ENCODE assay signal across 7 cellular contexts in the genomic region with DNA sequence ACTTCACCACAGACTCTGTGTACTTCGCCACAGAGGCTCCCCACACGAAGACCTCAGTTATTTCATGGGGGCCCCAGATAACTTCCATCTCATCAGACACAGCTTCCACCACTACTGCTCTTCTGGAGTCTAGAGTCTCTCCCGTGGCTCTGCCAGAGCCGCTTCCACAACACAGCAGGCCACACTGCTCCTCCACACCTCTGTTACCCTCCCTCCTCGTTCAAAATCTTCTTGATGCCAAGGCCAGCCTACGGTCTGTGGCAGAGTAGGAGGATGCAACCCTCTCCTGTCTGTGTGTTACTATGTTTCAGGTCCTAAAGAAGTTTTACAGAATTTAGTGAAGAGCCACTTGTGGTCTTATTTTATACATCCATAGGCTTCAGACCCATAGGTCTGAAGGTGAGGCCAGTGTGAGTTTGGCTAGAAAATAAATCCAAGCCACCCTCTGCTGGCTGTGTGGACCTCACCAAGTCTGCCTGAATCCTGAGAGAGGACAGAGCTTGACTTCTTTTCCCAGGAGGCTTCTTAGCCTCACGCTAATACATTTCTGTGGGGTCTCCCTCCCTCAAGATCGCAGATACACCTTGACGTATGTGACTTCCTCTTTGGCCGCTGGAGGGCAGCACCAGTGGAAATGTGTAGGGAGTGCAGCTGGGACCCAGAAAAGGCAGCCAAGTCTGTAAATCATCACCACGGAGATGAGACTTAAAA.
DNase-seq lines count a peak whose midpoint lies in the region; ATAC-seq and TF ChIP-seq lines count a peak whose summit lies in the region.

No MANE protein-coding gene starts in this region.

- H3K4me1 ChIP-seq in PC-3 (ENCODE audit: insufficient read depth, low read length), result no peaks in the 10 kb centered on the region

- H3K27ac ChIP-seq in PC-3 (ENCODE audit: low read length) (no peak overlapping the region), brain microvascular endothelial cell (no peak overlapping the region)

- DNase-seq in ELR (ENCODE audit: low read depth), result peak; percentile 53
- peak; percentile 60 for DNase-seq in PC-3
- peak; percentile 43 for DNase-seq in brain microvascular endothelial cell
- DNase-seq in natural killer cell, result no peak
- no peak for DNase-seq in effector memory CD8-positive, alpha-beta T cell

- H3K36me3 ChIP-seq in PC-3 (ENCODE audit: low read depth, low read length) (no peaks in the 10 kb centered on the region), brain microvascular endothelial cell (replicated peaks) (no peaks in the 10 kb centered on the region)

- H3K4me3 ChIP-seq in PC-3 (ENCODE audit: low read length), result no peak overlapping the region
- no peak overlapping the region for H3K4me3 ChIP-seq in brain microvascular endothelial cell (ENCODE audit: low read depth, low read length)

- H3K4me1 Mint-ChIP-seq in natural killer cell, result no peaks in the 10 kb centered on the region
- peaks cover 0 to 4% of the 10 kb centered on the region in 2 donors for H3K4me1 Mint-ChIP-seq in effector memory CD8-positive, alpha-beta T cell (ENCODE audit: low read depth in 2 of 2)

- H3K27me3 Mint-ChIP-seq in natural killer cell (ENCODE audit: low read depth in 2 of 2), result peaks cover 0 to 6% of the 10 kb centered on the region in 2 donors
- peaks cover 16 to 27% of the 10 kb centered on the region in 2 donors for H3K27me3 Mint-ChIP-seq in effector memory CD8-positive, alpha-beta T cell

- H3K79me2 ChIP-seq in PC-3 (ENCODE audit: low read length), result no peaks in the 10 kb centered on the region

- H3K36me3 Mint-ChIP-seq in natural killer cell, result no peaks in the 10 kb centered on the region
- H3K36me3 Mint-ChIP-seq in effector memory CD8-positive, alpha-beta T cell (ENCODE audit: insufficient read depth), result no peaks in the 10 kb centered on the region

- H3K4me3 Mint-ChIP-seq in natural killer cell, result no peak overlapping the region
- no peak overlapping the region for H3K4me3 Mint-ChIP-seq in effector memory CD8-positive, alpha-beta T cell

- TF ChIP-seq CTCF in PC-3 (conservative IDR thresholded peaks at IDR 0.05; ENCODE audit: low read depth, low read length) (peak; percentile 70), brain microvascular endothelial cell (IDR thresholded peaks at IDR 0.05; ENCODE audit: low read depth, low read length, missing control alignments) (peak; percentile 86), natural killer cell (IDR thresholded peaks at IDR 0.05) (peak; percentile 20)

- H3K9me2 ChIP-seq in PC-3 (replicated peaks; ENCODE audit: low read length), result no peaks in the 10 kb centered on the region

- no peak overlapping the region for H2AFZ ChIP-seq in PC-3 (ENCODE audit: low read length)

- in situ Hi-C loops in brain microvascular endothelial cell (cut with HindIII; ENCODE audit: low pct_ligation_motif_present, low sequenced_read_pairs), result no loop called here

- no peak overlapping the region for H3K27ac Mint-ChIP-seq in natural killer cell
- H3K27ac Mint-ChIP-seq in effector memory CD8-positive, alpha-beta T cell, result no peak overlapping the region

- POLR2A ChIA-PET in PC-3 (lab: Charles Lee; ENCODE audit: unreplicated experiment), result no interaction called here

- no TSS peak for BruUV-seq in PC-3 (replicated peaks; lab: Mats Ljungman, UMichigan)

- intact Hi-C loops in PC-3 (cut with micrococcal nuclease), result loop anchor here (1.0 kb wide), 1 partner anchor 91 kb away; no protein-coding TSS in a partner anchor
- intact Hi-C loops in natural killer cell (cut with micrococcal nuclease), result no loop called here

- peaks cover 0 to 4% of the 10 kb centered on the region in 2 donors for H3K9me3 Mint-ChIP-seq in natural killer cell
- no peaks in the 10 kb centered on the region for H3K9me3 Mint-ChIP-seq in effector memory CD8-positive, alpha-beta T cell

- no peaks in the 10 kb centered on the region for H3K9me3 ChIP-seq in PC-3 (ENCODE audit: low read length)

- H3K27me3 ChIP-seq in PC-3 (ENCODE audit: low read length) (peaks cover 30% of the 10 kb centered on the region), brain microvascular endothelial cell (replicated peaks) (no peaks in the 10 kb centered on the region)

- H4K20me1 ChIP-seq in PC-3 (ENCODE audit: low read length), result no peaks in the 10 kb centered on the region

- ATAC-seq in GM19328 (IDR thresholded peaks at IDR 0.05; ENCODE audit: unreplicated experiment) (peak; percentile 91), HG03139 (IDR thresholded peaks at IDR 0.05; ENCODE audit: unreplicated experiment) (peak; percentile 94), PC-3 (peak; percentile 73), natural killer cell (no peak)
- no peak for ATAC-seq in effector memory CD8-positive, alpha-beta T cell (replicated peaks)

- H3K9ac ChIP-seq in PC-3 (ENCODE audit: low read length), result no peak overlapping the region

- CTCF ChIA-PET in PC-3 (lab: Charles Lee), result interaction anchor here (1.0 kb wide), 1 partner anchor 90 kb away, joined by 7 read pairs; no protein-coding TSS in a partner anchor

- H3F3A ChIP-seq in PC-3 (ENCODE audit: low read length, unreplicated experiment), result no peaks in the 10 kb centered on the region

- H3K4me2 ChIP-seq in PC-3 (ENCODE audit: low read length), result no peak overlapping the region

Comparison
In these comparisons a context has a peak if more than half of its experiments do, and no peak if none do; other contexts are left out.
1. DNase-seq: peak in ELR (single experiment), PC-3 (single experiment) and brain microvascular endothelial cell (single experiment); none in natural killer cell (single experiment) and effector memory CD8-positive, alpha-beta T cell (0 of 3).
2. ATAC-seq: peak in GM19328 (single experiment), HG03139 (single experiment) and PC-3 (single experiment); none in natural killer cell (0 of 3) and effector memory CD8-positive, alpha-beta T cell (single experiment).
3. CTCF ChIP-seq: peak in every context shown above with its lines; median percentile 86 in brain microvascular endothelial cell; 70 in PC-3; 20 in natural killer cell.